ENCODE assay signal across 17 cellular contexts in genomic region chr6:24940311-24940917, GRCh38. TPM values are rescaled to one million over a fixed set of nuclear protein-coding genes. Genes with fewer than 3 reads are reported as not detected.
DNase-seq lines count a peak whose midpoint lies in the region; ATAC-seq, FAIRE-seq and TF ChIP-seq lines count a peak whose summit lies in the region.
"Had no signal": no experiment of that assay in that cellular context is flagged by ENCODE, and none has a peak within 500 bp of the region (broad histone marks: within the 10 kb centered on the region; RNA-seq: fewer than 3 reads in every experiment).

No MANE protein-coding gene starts in this region.

- peaks cover 13% of the 10 kb centered on the region for H3K36me3 Mint-ChIP-seq in activated T-cell treated with anti-CD3 and anti-CD28 coated beads, Interleukin-2, amount 50 U/mL, for 4 hours (ENCODE audit: insufficient read depth)
- H3K36me3 Mint-ChIP-seq in activated B cell treated with CpG ODN at 0.5 μM for 24 hours (ENCODE audit: low read depth) = peaks cover 40% of the 10 kb centered on the region
- H3K36me3 Mint-ChIP-seq in stimulated activated effector memory CD8-positive, alpha-beta T cell treated with anti-CD3 and anti-CD28 coated beads, Interleukin-12 subunit alpha, Interleukin-12 subunit beta, amount 100 ng/mL, for 72 hours = peaks cover 8% of the 10 kb centered on the region

- H4K20me1 ChIP-seq in PC-9 (ENCODE audit: insufficient read depth) = no peaks in the 10 kb centered on the region

- DNase-seq in activated T-cell treated with anti-CD3 and anti-CD28 coated beads, Interleukin-2, amount 50 U/mL, for 4 hours = no peak
- DNase-seq in activated T-cell treated with anti-CD3 and anti-CD28 coated beads, Interleukin-2, amount 50 U/mL, for 48 hours = no peak
- DNase-seq in GM19239 (ENCODE audit: insufficient read length, low spot score) (no peak), activated B cell treated with CpG ODN at 0.5 μM for 24 hours (no peak), PC-9 (no peak)
- DNase-seq in stimulated activated effector memory CD8-positive, alpha-beta T cell treated with anti-CD3 and anti-CD28 coated beads, Interleukin-12 subunit alpha, Interleukin-12 subunit beta, amount 100 ng/mL, for 72 hours (ENCODE audit: low spot score in 2 of 2) = no peak
- DNase-seq: body of pancreas; right lobe of liver; stimulated activated CD4-positive, alpha-beta T cell treated with anti-CD3 and anti-CD28 coated beads, Interleukin-2, amount 100 ng/mL, for 48 hours; stimulated activated CD8-positive, alpha-beta memory T cell treated with anti-CD3 and anti-CD28 coated beads, Interleukin-4, amount 100 ng/mL, for 48 hours; transverse colon had no signal

- peak overlapping the region; percentile 93 for H3K27ac Mint-ChIP-seq in activated B cell treated with CpG ODN at 0.5 μM for 24 hours
- H3K27ac Mint-ChIP-seq in stimulated activated effector memory CD8-positive, alpha-beta T cell treated with anti-CD3 and anti-CD28 coated beads, Interleukin-12 subunit alpha, Interleukin-12 subunit beta, amount 100 ng/mL, for 72 hours = peak overlapping the region; percentile 38

- H3K4me2 ChIP-seq in PC-9 = no peak overlapping the region

- peak; percentile 98 for FAIRE-seq in GM19239 (lab: Jason Lieb, UNC)
- FAIRE-seq: H1, HTR-8/SVneo, islet of Langerhans had no signal

- no TSS peak for BruUV-seq in PC-9 (replicated peaks; lab: Mats Ljungman, UMichigan)

- H3K79me2 ChIP-seq in PC-9 (ENCODE audit: low read depth) = no peaks in the 10 kb centered on the region

- TF ChIP-seq CTCF in activated B cell treated with CpG ODN at 0.5 μM for 24 hours (IDR thresholded peaks at IDR 0.05) (no peak), PC-9 (conservative IDR thresholded peaks at IDR 0.05) (no peak)

- POLR2A ChIA-PET in activated B cell treated with CpG ODN at 0.5 μM for 24 hours (lab: Charles Lee) = interaction anchor here (0.6 to 10.9 kb wide), 3 partner anchors 10 to 28 kb away, joined by 3 to 135 read pairs (median 111); no protein-coding TSS in a partner anchor
- POLR2A ChIA-PET in PC-9 (lab: Charles Lee; ENCODE audit: unreplicated experiment) = no interaction called here

- H3K27me3 Mint-ChIP-seq in activated T-cell treated with anti-CD3 and anti-CD28 coated beads, Interleukin-2, amount 50 U/mL, for 4 hours (ENCODE audit: low read depth) = no peaks in the 10 kb centered on the region
- H3K27me3 Mint-ChIP-seq in activated B cell treated with CpG ODN at 0.5 μM for 24 hours = no peaks in the 10 kb centered on the region

- H3K4me3 Mint-ChIP-seq in activated T-cell treated with anti-CD3 and anti-CD28 coated beads, Interleukin-2, amount 50 U/mL, for 4 hours = peak overlapping the region; percentile 60
- peak overlapping the region; percentile 75 for H3K4me3 Mint-ChIP-seq in activated B cell treated with CpG ODN at 0.5 μM for 24 hours
- H3K4me3 Mint-ChIP-seq in stimulated activated effector memory CD8-positive, alpha-beta T cell treated with anti-CD3 and anti-CD28 coated beads, Interleukin-12 subunit alpha, Interleukin-12 subunit beta, amount 100 ng/mL, for 72 hours = no peak overlapping the region

- H3K27me3 ChIP-seq in PC-9 (ENCODE audit: insufficient read depth, low read depth) = no peaks in the 10 kb centered on the region
- H3K27me3 ChIP-seq: body of pancreas, right lobe of liver, transverse colon had no signal

- intact Hi-C loops in activated B cell treated with CpG ODN at 0.5 μM for 24 hours (cut with micrococcal nuclease) = loop anchor here (1.0 kb wide), 1 partner anchor 9 kb away; no protein-coding TSS in a partner anchor
- intact Hi-C loops in PC-9 (cut with micrococcal nuclease; ENCODE audit: unreplicated experiment) = no loop called here

- H3K9me3 ChIP-seq in PC-9 (ENCODE audit: insufficient read depth, low read depth) = no peaks in the 10 kb centered on the region
- H3K9me3 ChIP-seq: body of pancreas, right lobe of liver had no signal

- no peaks in the 10 kb centered on the region for H3K36me3 ChIP-seq in PC-9 (ENCODE audit: low read depth)
- H3K36me3 ChIP-seq: right lobe of liver, transverse colon had no signal

- H3K4me1 ChIP-seq in PC-9 (replicated peaks; ENCODE audit: insufficient read depth) = no peaks in the 10 kb centered on the region
- H3K4me1 ChIP-seq: body of pancreas, right lobe of liver, transverse colon had no signal

- H3K9me3 Mint-ChIP-seq in activated T-cell treated with anti-CD3 and anti-CD28 coated beads, Interleukin-2, amount 50 U/mL, for 4 hours = peaks cover 14% of the 10 kb centered on the region
- peaks cover 10% of the 10 kb centered on the region for H3K9me3 Mint-ChIP-seq in activated B cell treated with CpG ODN at 0.5 μM for 24 hours
- peaks cover 13% of the 10 kb centered on the region for H3K9me3 Mint-ChIP-seq in stimulated activated effector memory CD8-positive, alpha-beta T cell treated with anti-CD3 and anti-CD28 coated beads, Interleukin-12 subunit alpha, Interleukin-12 subunit beta, amount 100 ng/mL, for 72 hours

- CTCF ChIA-PET in activated B cell treated with CpG ODN at 0.5 μM for 24 hours (lab: Charles Lee) = no interaction called here
- CTCF ChIA-PET in PC-9 (lab: Charles Lee) = no interaction called here

- H3K27ac ChIP-seq in PC-9 = no peak overlapping the region
- H3K27ac ChIP-seq: body of pancreas, right lobe of liver, transverse colon had no signal

- H3F3A ChIP-seq in PC-9 (ENCODE audit: insufficient read depth, low read depth) = no peaks in the 10 kb centered on the region

- H3K4me3 ChIP-seq in PC-9 = no peak overlapping the region
- H3K4me3 ChIP-seq: body of pancreas, right lobe of liver, transverse colon had no signal

- no peak overlapping the region for H2AFZ ChIP-seq in PC-9

- peaks cover 69% of the 10 kb centered on the region for H3K4me1 Mint-ChIP-seq in activated T-cell treated with anti-CD3 and anti-CD28 coated beads, Interleukin-2, amount 50 U/mL, for 4 hours (ENCODE audit: low read depth)
- peaks cover 83% of the 10 kb centered on the region for H3K4me1 Mint-ChIP-seq in activated B cell treated with CpG ODN at 0.5 μM for 24 hours
- H3K4me1 Mint-ChIP-seq in stimulated activated effector memory CD8-positive, alpha-beta T cell treated with anti-CD3 and anti-CD28 coated beads, Interleukin-12 subunit alpha, Interleukin-12 subunit beta, amount 100 ng/mL, for 72 hours = peaks cover 50% of the 10 kb centered on the region

- H3K9me2 ChIP-seq in PC-9 (ENCODE audit: insufficient read depth) = no peaks in the 10 kb centered on the region

- no peak for ATAC-seq in activated T-cell treated with anti-CD3 and anti-CD28 coated beads, Interleukin-2, amount 50 U/mL, for 4 hours
- ATAC-seq in activated B cell treated with CpG ODN at 0.5 μM for 24 hours (ENCODE audit: low read depth) = no peak
- no peak for ATAC-seq in stimulated activated effector memory CD8-positive, alpha-beta T cell treated with anti-CD3 and anti-CD28 coated beads, Interleukin-12 subunit alpha, Interleukin-12 subunit beta, amount 100 ng/mL, for 72 hours
- no peak for ATAC-seq in HG02938 (IDR thresholded peaks at IDR 0.05; ENCODE audit: unreplicated experiment)
- no peak for ATAC-seq in HG02884 (IDR thresholded peaks at IDR 0.05; ENCODE audit: unreplicated experiment)
- ATAC-seq: body of pancreas, esophagus mucosa, right lobe of liver had no signal

RNA-seq across cellular contexts. Expression of gene RIPOR2, which starts 4.7 kb away (rescaled TPM):
- 10 to 100 TPM; 14.7 to 17.4 (median 16.8) TPM for total RNA-seq in activated T-cell treated with anti-CD3 and anti-CD28 coated beads, Interleukin-2, amount 50 U/mL, for 4 hours
- total RNA-seq in activated B cell treated with CpG ODN at 0.5 μM for 24 hours (260 and 302 TPM in 2 replicates), PC-9 (2021) (0.63 and 0.94 TPM in 2 replicates)

Comparison
In these comparisons a context has a peak if more than half of its experiments do, and no peak if none do; other contexts are left out.
1. RNA of gene RIPOR2, which starts 4.7 kb away (total RNA-seq): 260 to 302 TPM in activated B cell treated with CpG ODN at 0.5 μM for 24 hours; 14.7 to 17.4 TPM in activated T-cell treated with anti-CD3 and anti-CD28 coated beads, Interleukin-2, amount 50 U/mL, for 4 hours and 0.63 to 0.94 TPM in PC-9; every median in the first group is over 10 times any median in the second.